Comparison of ENCODE assay signal across 8 cellular contexts in genomic region chr10:86711237-86711956, GRCh38. TPM values are rescaled to one million over a fixed set of nuclear protein-coding genes. Genes with fewer than 3 reads are reported as not detected.
A peak's percentile ranks its signal among the peaks of the same experiment; 100 is the strongest.
DNase-seq lines count a peak whose midpoint lies in the region; ATAC-seq and TF ChIP-seq lines count a peak whose summit lies in the region.

No MANE protein-coding gene starts in this region.

- DNase-seq in D341Med (ENCODE audit: low spot score) (peak; percentile 89), HS-27A (ENCODE audit: low read depth) (peak; percentile 53), myocyte (ENCODE audit: low read depth) (peak; percentile 91)
- peak; percentile 89 for DNase-seq in activated T-cell treated with anti-CD3 and anti-CD28 coated beads, Interleukin-2, amount 50 U/mL, for 1 hour
- DNase-seq in stimulated activated CD8-positive, alpha-beta memory T cell treated with anti-CD3 and anti-CD28 coated beads, Interleukin-7, amount 100 ng/mL, for 4 hours (ENCODE audit: low read depth in 2 of 2): peak; percentile 54 to 78

- no peaks in the 10 kb centered on the region for H4K20me1 ChIP-seq in OCI-LY1 (ENCODE audit: insufficient read depth, low read length)

- H2AFZ ChIP-seq in OCI-LY1 (ENCODE audit: low read length): 0 out of 2 replicates have a peak overlapping the region, but pooled peaks have one; percentile 38

- H3K27ac ChIP-seq in OCI-LY1 (ENCODE audit: low read depth, low read length, poor library complexity, severe bottlenecking): peak overlapping the region; percentile 88

- H3K9ac ChIP-seq in OCI-LY1 (ENCODE audit: low read length): peak overlapping the region; percentile 74

- peaks cover 19% of the 10 kb centered on the region for H3K4me1 ChIP-seq in OCI-LY1 (ENCODE audit: insufficient read depth, low read length, severe bottlenecking)

- H3K4me3 ChIP-seq in OCI-LY1 (ENCODE audit: low read depth, low read length, poor library complexity, severe bottlenecking): peak overlapping the region; percentile 65

- H3F3A ChIP-seq in OCI-LY1 (ENCODE audit: insufficient read depth, low read length): no peaks in the 10 kb centered on the region

- no peaks in the 10 kb centered on the region for H3K36me3 ChIP-seq in OCI-LY1 (ENCODE audit: insufficient read depth, low read length)

- peak; percentile 68 for TF ChIP-seq CTCF in OCI-LY1 (IDR thresholded peaks at IDR 0.05; ENCODE audit: low read length)

- no peaks in the 10 kb centered on the region for H3K27me3 ChIP-seq in OCI-LY1 (ENCODE audit: insufficient read depth, low read length)

- H3K4me2 ChIP-seq in OCI-LY1 (ENCODE audit: low read length): peak overlapping the region; percentile 77

- H3K79me2 ChIP-seq in OCI-LY1 (ENCODE audit: insufficient read depth, low read length): no peaks in the 10 kb centered on the region

- no peaks in the 10 kb centered on the region for H3K9me2 ChIP-seq in OCI-LY1 (ENCODE audit: low read depth, low read length)

- H3K9me3 ChIP-seq in OCI-LY1 (ENCODE audit: low read length): no peaks in the 10 kb centered on the region

- ATAC-seq in GM19468 (IDR thresholded peaks at IDR 0.05; ENCODE audit: extremely low read depth, unreplicated experiment) (peak; percentile 87), esophagus mucosa (peak; percentile 93)

RNA-seq across cellular contexts. Expression of gene LDB3, which starts 43.1 kb away (rescaled TPM):
- total RNA-seq in esophagus mucosa: 0.56 TPM
- 107 and 137 TPM in 2 replicates for total RNA-seq in myocyte
- polyA plus RNA-seq in myocyte (2012): 62.2 TPM

RNA-seq across cellular contexts. Expression of gene BMPR1A, which starts 45.0 kb away (rescaled TPM):
- 17.3 TPM for total RNA-seq in esophagus mucosa
- total RNA-seq in myocyte: 45.8 and 46.2 TPM in 2 replicates
- 18.5 TPM for polyA plus RNA-seq in myocyte (2012)

RNA-seq across cellular contexts. Expression of gene OPN4, which starts 57.0 kb away (rescaled TPM):
- total RNA-seq in esophagus mucosa (not detected), myocyte (not detected in 2 replicates)
- not detected for polyA plus RNA-seq in myocyte (2012)

Comparison
In these comparisons a context has a peak if more than half of its experiments do, and no peak if none do; other contexts are left out.
1. Peak in every context shown above with its lines: DNase-seq, ATAC-seq, H3K4me3 ChIP-seq and H3K27ac ChIP-seq.
2. RNA of gene LDB3, which starts 43.1 kb away (total RNA-seq): 107 to 137 TPM in myocyte; 0.56 TPM in esophagus mucosa (single experiment); every median in the first group is over 10 times any median in the second.